In the genomic region with DNA sequence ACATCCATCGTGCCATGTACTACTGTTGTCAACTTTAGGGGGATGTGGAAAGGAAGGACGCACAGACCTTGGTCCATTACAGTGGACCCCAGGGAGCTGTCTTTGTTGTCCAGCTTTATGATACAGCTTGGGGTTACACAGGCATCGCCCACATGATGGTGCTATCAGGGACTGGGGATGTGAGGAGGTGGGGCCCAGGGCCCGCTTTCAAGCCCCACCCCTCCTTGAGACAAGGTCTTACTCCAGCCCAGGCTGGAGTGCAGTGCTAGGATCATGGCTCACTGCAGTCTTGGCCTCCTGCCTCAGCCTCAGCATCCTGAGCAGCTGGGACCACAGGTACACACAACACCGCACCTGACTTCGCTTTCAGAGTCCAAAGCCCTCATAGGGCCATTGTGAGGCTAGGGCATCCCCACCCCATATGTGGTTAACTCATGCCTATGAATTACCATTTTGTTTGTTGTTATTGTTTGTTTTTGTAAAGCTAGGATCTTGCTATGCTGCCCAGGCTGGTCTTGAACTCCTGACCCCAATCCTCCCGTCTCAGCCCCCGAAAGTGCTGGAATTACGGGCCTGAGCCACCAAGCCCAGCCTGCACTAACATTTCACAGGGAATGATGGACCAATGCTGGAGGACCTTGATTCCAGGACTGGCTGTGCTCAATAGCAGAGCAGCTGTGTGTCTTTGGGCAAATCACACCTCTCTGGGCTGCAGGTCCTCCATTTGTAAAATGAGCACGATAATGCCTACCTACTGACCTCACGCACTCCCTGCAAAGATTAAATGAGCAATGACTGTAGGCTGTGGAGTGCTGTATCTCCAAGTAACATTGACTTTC, we compare ENCODE assay signal across 1 cellular context.
TF ChIP-seq lines count a peak whose summit lies in the region.

No MANE protein-coding gene starts in this region.

TF ChIP-seq in GM12878, 131 proteins besides CTCF, POLR2A, EP300 and RAD21:
- TF ChIP-seq CHD4 (IDR thresholded peaks at IDR 0.05) (no peak), NR2F1 (conservative IDR thresholded peaks at IDR 0.05) (no peak), RCOR1 (conservative IDR thresholded peaks at IDR 0.05; ENCODE audit: low read depth, low read length) (no peak), HDAC6 (IDR thresholded peaks at IDR 0.05; ENCODE audit: unreplicated experiment) (no peak), SPI1 (IDR thresholded peaks at IDR 0.05; ENCODE audit: borderline replicate concordance, insufficient read depth, low read depth, low read length) (no peak), ZBED1 (IDR thresholded peaks at IDR 0.05; ENCODE audit: borderline replicate concordance) (no peak)
